Comparison of ENCODE assay signal across 14 cellular contexts in the genomic region with DNA sequence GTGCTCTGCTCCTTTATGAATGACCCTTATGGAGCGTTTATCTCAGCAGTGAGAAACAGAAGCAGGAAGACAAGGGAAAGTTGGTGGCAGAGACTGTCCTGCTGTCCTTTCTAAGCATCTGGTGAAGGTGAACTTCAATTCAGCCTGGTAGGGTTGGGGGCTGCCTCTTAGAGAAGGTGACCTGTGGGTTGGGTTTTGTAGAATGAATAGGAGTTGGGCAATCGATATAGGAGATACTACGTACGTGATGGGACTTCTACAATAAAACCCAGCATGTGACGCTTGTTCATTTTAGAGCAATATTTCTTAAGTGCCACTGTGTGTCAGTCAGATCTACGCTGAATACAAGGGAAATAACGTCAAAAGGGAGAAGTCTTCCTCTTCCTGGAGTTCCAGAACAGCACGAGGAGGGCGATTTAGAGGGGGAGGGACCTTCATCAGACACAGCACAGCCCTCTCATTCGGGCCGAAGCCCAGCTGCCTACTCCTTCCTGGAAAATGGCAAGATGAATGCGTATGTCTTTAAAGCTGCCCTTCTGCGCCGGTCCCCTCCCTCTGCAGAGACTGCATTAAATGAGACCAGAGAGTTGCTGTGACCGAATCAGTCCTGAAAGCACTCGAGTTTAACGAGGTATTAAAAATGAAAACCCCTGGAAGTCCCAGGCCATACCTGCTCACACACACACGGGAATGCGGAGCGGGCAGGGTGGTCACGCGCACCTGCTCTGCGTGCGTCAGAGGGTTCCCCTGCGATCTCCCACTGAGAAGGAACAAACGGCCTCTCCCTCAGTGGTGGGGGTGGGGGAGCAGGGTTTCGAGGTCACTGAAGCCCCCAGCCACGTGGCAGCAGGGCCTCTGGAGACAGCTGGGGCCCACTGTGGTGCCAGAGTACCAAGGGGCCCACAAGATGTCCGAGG.
DNase-seq lines count a peak whose midpoint lies in the region; ATAC-seq, FAIRE-seq and TF ChIP-seq lines count a peak whose summit lies in the region.
"Had no signal": no experiment of that assay in that cellular context is flagged by ENCODE, and none has a peak within 500 bp of the region (broad histone marks: within the 10 kb centered on the region; RNA-seq: fewer than 3 reads in every experiment).

No MANE protein-coding gene starts in this region.

- peaks cover 46% of the 10 kb centered on the region for H3K4me1 Mint-ChIP-seq in GM23338
- H3K4me1 Mint-ChIP-seq in T-helper 17 cell, result peaks cover 2% of the 10 kb centered on the region
- H3K4me1 Mint-ChIP-seq: activated CD4-positive, alpha-beta T cell treated with anti-CD3 and anti-CD28 coated beads, Interleukin-2, amount 10 ng/mL, durations not matched to agents 7 days and 5 days; CD8-positive, alpha-beta memory T cell had no signal

- no peaks in the 10 kb centered on the region for H3K9me3 Mint-ChIP-seq in GM23338
- H3K9me3 Mint-ChIP-seq: activated CD4-positive, alpha-beta T cell treated with anti-CD3 and anti-CD28 coated beads, Interleukin-2, amount 10 ng/mL, durations not matched to agents 7 days and 5 days; CD8-positive, alpha-beta memory T cell; T-helper 1 cell treated with Interleukin-12 subunit alpha and Interleukin-12 subunit beta and Interleukin-4 antibody, amounts not matched to agents 30 μg/mL and 1 μg/mL, for 36 hours had no signal

- H3K4me2 ChIP-seq in GM23338 (no peak overlapping the region), neural cell (ENCODE audit: low read length) (no peak overlapping the region)

- peak; percentile 94 for FAIRE-seq in GM12891 (lab: Jason Lieb, UNC)
- FAIRE-seq: astrocyte had no signal

- H4K20me1 ChIP-seq in GM23338 (replicated peaks; ENCODE audit: insufficient read depth) (no peaks in the 10 kb centered on the region; the same call in 1 of the 2 replicates), neural cell (ENCODE audit: insufficient read depth) (no peaks in the 10 kb centered on the region)

- ATAC-seq in GM23338, result peak; percentile 31
- ATAC-seq in T-helper 17 cell, result peak; percentile 59
- no peak for ATAC-seq in GM19023 (IDR thresholded peaks at IDR 0.05; ENCODE audit: unreplicated experiment)

- H3K27ac Mint-ChIP-seq in GM23338 (peak overlapping the region; percentile 70), T-helper 17 cell (no peak overlapping the region)
- H3K27ac Mint-ChIP-seq: activated CD4-positive, alpha-beta T cell treated with anti-CD3 and anti-CD28 coated beads, Interleukin-2, amount 10 ng/mL, durations not matched to agents 7 days and 5 days; T-helper 1 cell treated with Interleukin-12 subunit alpha and Interleukin-12 subunit beta and Interleukin-4 antibody, amounts not matched to agents 30 μg/mL and 1 μg/mL, for 36 hours had no signal

- H3K4me3 Mint-ChIP-seq in GM23338 (no peak overlapping the region), T-helper 17 cell (no peak overlapping the region)
- H3K4me3 Mint-ChIP-seq: activated CD4-positive, alpha-beta T cell treated with anti-CD3 and anti-CD28 coated beads, Interleukin-2, amount 10 ng/mL, durations not matched to agents 7 days and 5 days; CD8-positive, alpha-beta memory T cell; T-helper 1 cell treated with Interleukin-12 subunit alpha and Interleukin-12 subunit beta and Interleukin-4 antibody, amounts not matched to agents 30 μg/mL and 1 μg/mL, for 36 hours had no signal

- H3K9me2 ChIP-seq in GM23338 (ENCODE audit: insufficient read depth) (no peaks in the 10 kb centered on the region), neural cell (ENCODE audit: insufficient read depth, low read length) (no peaks in the 10 kb centered on the region)

- H3K36me3 ChIP-seq in GM23338 (ENCODE audit: insufficient read depth), result no peaks in the 10 kb centered on the region
- H3K36me3 ChIP-seq in neural cell (ENCODE audit: insufficient read depth, low read length), result no peaks in the 10 kb centered on the region

- TF ChIP-seq POLR2A in GM12891 (IDR thresholded peaks at IDR 0.05; ENCODE audit: low read depth, low read length), result 0 out of 2 replicates have a peak, but pooled peaks have one; percentile 50

- peaks cover 14% of the 10 kb centered on the region; the same call in 1 of the 2 replicates for H3K4me1 ChIP-seq in GM23338 (ENCODE audit: insufficient read depth)

- no peak for TF ChIP-seq RAD21 in neural cell (conservative IDR thresholded peaks at IDR 0.05)

- H2AFZ ChIP-seq in GM23338 (no peak overlapping the region), neural cell (ENCODE audit: low read depth, low read length) (no peak overlapping the region)

- peak overlapping the region; percentile 27 for H3K9ac ChIP-seq in neural cell (ENCODE audit: low read length)

- no peaks in the 10 kb centered on the region for H3K9me3 ChIP-seq in T-helper 17 cell (ENCODE audit: control insufficient read depth, low read length, poor library complexity, severe bottlenecking)
- no peaks in the 10 kb centered on the region for H3K9me3 ChIP-seq in neural cell (ENCODE audit: low read length)

- H3K4me3 ChIP-seq in GM23338 (no peak overlapping the region), neural cell (ENCODE audit: low read length) (peak overlapping the region; percentile 16)

- no peaks in the 10 kb centered on the region for H3K36me3 Mint-ChIP-seq in GM23338 (ENCODE audit: low read depth)
- H3K36me3 Mint-ChIP-seq in T-helper 17 cell (ENCODE audit: low read depth), result no peaks in the 10 kb centered on the region
- H3K36me3 Mint-ChIP-seq: CD8-positive, alpha-beta memory T cell had no signal

- H3F3A ChIP-seq in GM23338 (replicated peaks; ENCODE audit: low read depth) (no peaks in the 10 kb centered on the region), neural cell (ENCODE audit: insufficient read depth, low read length, poor library complexity, severe bottlenecking) (no peaks in the 10 kb centered on the region)

- peak overlapping the region; percentile 59; the same call in 1 of the 2 replicates for H3K27ac ChIP-seq in GM23338 (ENCODE audit: low read depth)
- H3K27ac ChIP-seq in neural cell (ENCODE audit: low read length), result peak overlapping the region; percentile 12

- H3K79me2 ChIP-seq in GM23338 (replicated peaks; ENCODE audit: insufficient read depth), result no peaks in the 10 kb centered on the region
- no peaks in the 10 kb centered on the region for H3K79me2 ChIP-seq in neural cell (replicated peaks; ENCODE audit: insufficient read depth, low read length)

- DNase-seq in GM12891 (ENCODE audit: insufficient read length, low spot score) (no peak), GM23338 (ENCODE audit: low spot score) (no peak), T-helper 17 cell (no peak), SHP77 treated with DMSO at 0.1 percent for 48 hours (lab: John Stamatoyannopoulos, UW) (no peak), hippocampal formation (lab: John Stamatoyannopoulos, UW) (no peak)
- no peak for DNase-seq in stimulated activated CD4-positive, alpha-beta T cell treated with anti-CD3 and anti-CD28 coated beads, Interleukin-1b, Interleukin-23, amount 100 ng/mL, for 48 hours
- DNase-seq: activated CD4-positive, alpha-beta T cell treated with anti-CD3 and anti-CD28 coated beads, Interleukin-2, amount 10 ng/mL, durations not matched to agents 7 days and 5 days; CD8-positive, alpha-beta memory T cell; KG1; NCI-H1694 treated with DMSO at 0.1 percent for 48 hours had no signal

- H3K27me3 ChIP-seq in GM23338 (ENCODE audit: insufficient read depth), result no peaks in the 10 kb centered on the region
- H3K27me3 ChIP-seq in neural cell (ENCODE audit: insufficient read depth, low read depth, low read length), result no peaks in the 10 kb centered on the region

- H3K27me3 Mint-ChIP-seq in GM23338 (ENCODE audit: insufficient read depth, low read depth, poor library complexity), result peaks cover 15% of the 10 kb centered on the region
- no peaks in the 10 kb centered on the region for H3K27me3 Mint-ChIP-seq in T-helper 17 cell
- H3K27me3 Mint-ChIP-seq: activated CD4-positive, alpha-beta T cell treated with anti-CD3 and anti-CD28 coated beads, Interleukin-2, amount 10 ng/mL, durations not matched to agents 7 days and 5 days; CD8-positive, alpha-beta memory T cell had no signal

- TF ChIP-seq EP300 in neural cell (conservative IDR thresholded peaks at IDR 0.05; ENCODE audit: poor library complexity, severe bottlenecking), result no peak

- TF ChIP-seq CTCF in GM23338 (conservative IDR thresholded peaks at IDR 0.05; ENCODE audit: low read depth in 2 of 2) (no peak), neural cell (IDR thresholded peaks at IDR 0.05; ENCODE audit: poor library complexity, severe bottlenecking) (peak; percentile 35)

TF ChIP-seq in GM12891, 5 proteins besides CTCF, POLR2A, EP300 and RAD21:
- no peak for TF ChIP-seq POU2F2 (IDR thresholded peaks at IDR 0.05; ENCODE audit: low read depth, low read length)
- peak; percentile 67 for TF ChIP-seq PAX5 (IDR thresholded peaks at IDR 0.05; ENCODE audit: insufficient read depth, low read length, severe bottlenecking)
- no peak for TF ChIP-seq SPI1 (IDR thresholded peaks at IDR 0.05; ENCODE audit: low read depth, low read length)
- peak; percentile 43; the same call in 1 of the 2 replicates for TF ChIP-seq TAF1 (IDR thresholded peaks at IDR 0.05; ENCODE audit: low read depth, low read length)
- no peak; the same call in 1 of the 2 replicates for TF ChIP-seq POLR2AphosphoS5 (IDR thresholded peaks at IDR 0.05; ENCODE audit: low read depth, low read length)

TF ChIP-seq in GM23338, 12 proteins besides CTCF, POLR2A, EP300 and RAD21 (continues in another document):
- TF ChIP-seq CREB1 (CRISPR knock-in tag; IDR thresholded peaks at IDR 0.05; ENCODE audit: low read depth) (no peak), ZNF114 (CRISPR knock-in tag; IDR thresholded peaks at IDR 0.05) (no peak), ZNF331 (CRISPR knock-in tag; IDR thresholded peaks at IDR 0.05; ENCODE audit: low read depth) (no peak), EZH2 (IDR thresholded peaks at IDR 0.05; ENCODE audit: low read depth, unreplicated experiment) (no peak), EZH2phosphoT487 (IDR thresholded peaks at IDR 0.05; ENCODE audit: unreplicated experiment) (no peak), POLR2AphosphoS5 (IDR thresholded peaks at IDR 0.05; ENCODE audit: low read depth) (no peak)

TF ChIP-seq in neural cell, 6 proteins besides CTCF, POLR2A, EP300 and RAD21:
- peak; percentile 42 for TF ChIP-seq SMC3 (conservative IDR thresholded peaks at IDR 0.05; ENCODE audit: poor library complexity)
- TF ChIP-seq TAF1 (IDR thresholded peaks at IDR 0.05; ENCODE audit: low read depth), result no peak
- peak; percentile 13 for TF ChIP-seq POLR2AphosphoS5 (IDR thresholded peaks at IDR 0.05)
TF ChIP-seq in neural cell: peak in this region for 2.
